ENCODE assay signal across 26 cellular contexts in genomic region chr12:99974146-99974545, GRCh38. TPM values are rescaled to one million over a fixed set of nuclear protein-coding genes. Genes with fewer than 3 reads are reported as not detected.
"Had no signal": no experiment of that assay in that cellular context is flagged by ENCODE, and none has a peak within 500 bp of the region (broad histone marks: within the 10 kb centered on the region; RNA-seq: fewer than 3 reads in every experiment).

No MANE protein-coding gene starts in this region.

- DNase-seq: natural killer cell; occipital lobe; ovary; posterior cingulate gyrus; psoas muscle; right cardiac atrium; right lobe of liver; sigmoid colon; small intestine; stimulated activated CD4-positive, alpha-beta T cell treated with anti-CD3 and anti-CD28 coated beads, Interleukin-15, amount 100 ng/mL, for 24 hours; stimulated activated CD4-positive, alpha-beta T cell treated with anti-CD3 and anti-CD28 coated beads, Interleukin-2, amount 100 ng/mL, for 24 hours; stimulated activated CD4-positive, alpha-beta T cell treated with anti-CD3 and anti-CD28 coated beads, Interleukin-2, amount 100 ng/mL, for 48 hours; stimulated activated CD4-positive, alpha-beta T cell treated with anti-CD3 and anti-CD28 coated beads, Interleukin-4, amount 100 ng/mL, for 24 hours; stimulated activated naive B cell treated with anti-CD40 and anti-IgM and Interleukin-4, amounts not matched to agents 10 μg/mL and 1 μg/mL and 100 μg/mL, for 72 hours; stimulated activated naive CD4-positive, alpha-beta T cell treated with Interleukin-2 at 50 U/mL for 16 hours; stomach; thyroid gland; trophoblast cell; upper lobe of left lung had no signal

- H3K27me3 ChIP-seq: neural progenitor cell, ovary, right lobe of liver, sigmoid colon, stomach, thyroid gland, tibial nerve, upper lobe of left lung, vagina had no signal

- H3K79me2 ChIP-seq: parathyroid adenoma had no signal

- H3K27ac ChIP-seq: neural progenitor cell, ovary, parathyroid adenoma, psoas muscle, right lobe of liver, sigmoid colon, stomach, thoracic aorta, thyroid gland, tibial nerve, upper lobe of left lung, vagina had no signal

- H3K4me2 ChIP-seq: neural progenitor cell had no signal

- H3K4me1 ChIP-seq: neural progenitor cell, parathyroid adenoma, psoas muscle, right lobe of liver, stomach, tibial nerve, upper lobe of left lung, vagina had no signal

- H3K36me3 ChIP-seq: neural progenitor cell, ovary, right lobe of liver, sigmoid colon, stomach, thoracic aorta, thyroid gland, tibial nerve, upper lobe of left lung, vagina had no signal

- H3K9me3 ChIP-seq: ovary, psoas muscle, right lobe of liver, sigmoid colon, thyroid gland, upper lobe of left lung, vagina had no signal

- H3K9ac ChIP-seq: neural progenitor cell, parathyroid adenoma had no signal

- H3K4me3 ChIP-seq: neural progenitor cell, ovary, psoas muscle, right lobe of liver, sigmoid colon, stomach, thoracic aorta, thyroid gland, tibial nerve, upper lobe of left lung, vagina had no signal

- FAIRE-seq: small intestine, urothelium cell line had no signal

- H2AFZ ChIP-seq: neural progenitor cell, parathyroid adenoma had no signal

- ATAC-seq: natural killer cell; psoas muscle; right cardiac atrium; right lobe of liver; stimulated activated effector memory CD8-positive, alpha-beta T cell treated with anti-CD3 and anti-CD28 coated beads, Interleukin-12 subunit alpha, Interleukin-12 subunit beta, amount 100 ng/mL, for 72 hours; stimulated activated naive B cell treated with anti-CD40 and anti-IgM and Interleukin-4, amounts not matched to agents 10 μg/mL and 1 μg/mL and 100 μg/mL, for 72 hours had no signal

RNA-seq across cellular contexts. Expression of gene ANKS1B, which starts 10.6 kb away (rescaled TPM):
- total RNA-seq: natural killer cell had no signal
